15 cellular contexts compared by ENCODE assay signal in the genomic region with DNA sequence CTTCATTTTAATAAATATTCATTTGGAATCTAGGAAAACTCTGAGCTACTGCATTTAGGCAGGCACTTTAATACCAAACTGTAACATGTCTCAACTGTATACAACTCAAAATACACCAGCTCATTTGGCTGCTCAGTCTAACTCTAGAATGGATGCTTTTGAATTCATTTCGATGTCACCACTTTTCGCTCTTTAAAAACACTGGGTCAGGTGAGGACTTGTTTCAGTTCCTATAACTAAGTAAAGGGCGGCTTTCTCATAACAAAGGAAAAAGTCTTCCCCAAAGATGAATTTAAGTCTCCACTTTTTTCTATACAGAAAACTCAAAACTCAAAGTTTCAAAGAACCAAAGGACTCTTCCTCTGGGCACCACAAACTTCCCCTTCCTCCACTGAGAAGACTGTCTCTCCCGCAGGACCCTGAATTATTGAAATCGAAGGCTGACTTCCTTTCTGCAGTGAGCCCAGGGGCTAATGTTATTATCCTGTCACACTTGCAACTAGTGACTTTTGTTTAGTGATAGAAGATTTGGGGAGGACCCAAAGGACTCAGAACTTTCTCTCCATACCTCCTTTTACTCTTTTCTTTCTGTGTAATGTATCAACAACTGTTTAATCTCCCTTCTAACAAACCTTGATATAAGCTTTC. TPM values are rescaled to one million over a fixed set of nuclear protein-coding genes. Genes with fewer than 3 reads are reported as not detected.
DNase-seq lines count a peak whose midpoint lies in the region; ATAC-seq and TF ChIP-seq lines count a peak whose summit lies in the region.
"Had no signal": no experiment of that assay in that cellular context is flagged by ENCODE, and none has a peak within 500 bp of the region (broad histone marks: within the 10 kb centered on the region; RNA-seq: fewer than 3 reads in every experiment).

No MANE protein-coding gene starts in this region.

- H3K4me3 Mint-ChIP-seq in activated CD4-positive, alpha-beta T cell treated with anti-CD3 and anti-CD28 coated beads, Interleukin-2, amount 10 ng/mL, durations not matched to agents 7 days and 5 days: no peak overlapping the region
- H3K4me3 Mint-ChIP-seq: activated naive CD8-positive, alpha-beta T cell treated with anti-CD3 and anti-CD28 coated beads, Interleukin-2, amount 50 U/mL, for 24 hours; CD14-positive monocyte; mesothelial cell of epicardium had no signal

- ATAC-seq in GM18858 (IDR thresholded peaks at IDR 0.05; ENCODE audit: unreplicated experiment) (peak; percentile 66), GM21737 (IDR thresholded peaks at IDR 0.05; ENCODE audit: unreplicated experiment) (peak; percentile 61), HG03521 (IDR thresholded peaks at IDR 0.05; ENCODE audit: unreplicated experiment) (peak; percentile 56)
- ATAC-seq: activated naive CD8-positive, alpha-beta T cell treated with anti-CD3 and anti-CD28 coated beads, Interleukin-2, amount 50 U/mL, for 24 hours had no signal

- POLR2A ChIA-PET in activated CD4-positive, alpha-beta T cell treated with anti-CD3 and anti-CD28 coated beads, Interleukin-2, amount 10 ng/mL, durations not matched to agents 7 days and 5 days (lab: Charles Lee): interaction anchor here (0.5 kb wide), 1 partner anchor 95 kb away, joined by 4 read pairs; no protein-coding TSS in a partner anchor

- H3K27ac ChIP-seq in coronary artery: no peak overlapping the region
- H3K27ac ChIP-seq: PC-9, stomach had no signal

- no peak for TF ChIP-seq CTCF in coronary artery (IDR thresholded peaks at IDR 0.05)

- DNase-seq in germinal center (ENCODE audit: low spot score): peak; percentile 28
- no peak for DNase-seq in SHP77 treated with DMSO at 0.1 percent for 48 hours (lab: John Stamatoyannopoulos, UW)
- no peak for DNase-seq in activated CD4-positive, alpha-beta T cell treated with anti-CD3 and anti-CD28 coated beads, Interleukin-2, amount 10 ng/mL, durations not matched to agents 7 days and 5 days
- DNase-seq in NCI-H146 (lab: John Stamatoyannopoulos, UW): no peak
- no peak for DNase-seq in coronary artery (ENCODE audit: low spot score)
- DNase-seq: activated naive CD8-positive, alpha-beta T cell treated with anti-CD3 and anti-CD28 coated beads, Interleukin-2, amount 50 U/mL, for 24 hours; NCI-H2081; PC-9; stimulated activated CD4-positive, alpha-beta T cell treated with anti-CD3 and anti-CD28 coated beads, Interleukin-4, amount 100 ng/mL, for 4 hours; stomach had no signal

- no peak overlapping the region for H3K4me3 ChIP-seq in coronary artery
- H3K4me3 ChIP-seq: PC-9, stomach had no signal

- no peaks in the 10 kb centered on the region for H3K9me3 Mint-ChIP-seq in activated CD4-positive, alpha-beta T cell treated with anti-CD3 and anti-CD28 coated beads, Interleukin-2, amount 10 ng/mL, durations not matched to agents 7 days and 5 days
- H3K9me3 Mint-ChIP-seq: activated naive CD8-positive, alpha-beta T cell treated with anti-CD3 and anti-CD28 coated beads, Interleukin-2, amount 50 U/mL, for 24 hours; mesothelial cell of epicardium had no signal

- H3K27me3 Mint-ChIP-seq in activated CD4-positive, alpha-beta T cell treated with anti-CD3 and anti-CD28 coated beads, Interleukin-2, amount 10 ng/mL, durations not matched to agents 7 days and 5 days: peaks cover 8% of the 10 kb centered on the region
- H3K27me3 Mint-ChIP-seq: activated naive CD8-positive, alpha-beta T cell treated with anti-CD3 and anti-CD28 coated beads, Interleukin-2, amount 50 U/mL, for 24 hours had no signal

- H3K27ac Mint-ChIP-seq in activated CD4-positive, alpha-beta T cell treated with anti-CD3 and anti-CD28 coated beads, Interleukin-2, amount 10 ng/mL, durations not matched to agents 7 days and 5 days: no peak overlapping the region
- H3K27ac Mint-ChIP-seq: activated naive CD8-positive, alpha-beta T cell treated with anti-CD3 and anti-CD28 coated beads, Interleukin-2, amount 50 U/mL, for 24 hours; mesothelial cell of epicardium had no signal

- peaks cover 6% of the 10 kb centered on the region for H3K4me1 Mint-ChIP-seq in activated CD4-positive, alpha-beta T cell treated with anti-CD3 and anti-CD28 coated beads, Interleukin-2, amount 10 ng/mL, durations not matched to agents 7 days and 5 days
- H3K4me1 Mint-ChIP-seq: activated naive CD8-positive, alpha-beta T cell treated with anti-CD3 and anti-CD28 coated beads, Interleukin-2, amount 50 U/mL, for 24 hours; mesothelial cell of epicardium had no signal

- CTCF ChIA-PET in activated CD4-positive, alpha-beta T cell treated with anti-CD3 and anti-CD28 coated beads, Interleukin-2, amount 10 ng/mL, durations not matched to agents 7 days and 5 days (lab: Charles Lee): interaction anchor here (1.2 kb wide), 1 partner anchor 14 kb away, joined by 3 read pairs; no protein-coding TSS in a partner anchor

- H3K36me3 Mint-ChIP-seq in activated CD4-positive, alpha-beta T cell treated with anti-CD3 and anti-CD28 coated beads, Interleukin-2, amount 10 ng/mL, durations not matched to agents 7 days and 5 days (ENCODE audit: low read depth): no peaks in the 10 kb centered on the region

RNA-seq across cellular contexts. Expression of gene DHX9, which starts 9.7 kb away (rescaled TPM):
- total RNA-seq in activated CD4-positive, alpha-beta T cell treated with anti-CD3 and anti-CD28 coated beads, Interleukin-2, amount 10 ng/mL, durations not matched to agents 7 days and 5 days: 100 to 1,000 TPM; 206 to 225 TPM

RNA-seq across cellular contexts. Expression of gene NPL, which starts 39.8 kb away (rescaled TPM):
- total RNA-seq in activated CD4-positive, alpha-beta T cell treated with anti-CD3 and anti-CD28 coated beads, Interleukin-2, amount 10 ng/mL, durations not matched to agents 7 days and 5 days: 1 to 10 TPM; 2.7 to 3.1 TPM
